In the genomic region with DNA sequence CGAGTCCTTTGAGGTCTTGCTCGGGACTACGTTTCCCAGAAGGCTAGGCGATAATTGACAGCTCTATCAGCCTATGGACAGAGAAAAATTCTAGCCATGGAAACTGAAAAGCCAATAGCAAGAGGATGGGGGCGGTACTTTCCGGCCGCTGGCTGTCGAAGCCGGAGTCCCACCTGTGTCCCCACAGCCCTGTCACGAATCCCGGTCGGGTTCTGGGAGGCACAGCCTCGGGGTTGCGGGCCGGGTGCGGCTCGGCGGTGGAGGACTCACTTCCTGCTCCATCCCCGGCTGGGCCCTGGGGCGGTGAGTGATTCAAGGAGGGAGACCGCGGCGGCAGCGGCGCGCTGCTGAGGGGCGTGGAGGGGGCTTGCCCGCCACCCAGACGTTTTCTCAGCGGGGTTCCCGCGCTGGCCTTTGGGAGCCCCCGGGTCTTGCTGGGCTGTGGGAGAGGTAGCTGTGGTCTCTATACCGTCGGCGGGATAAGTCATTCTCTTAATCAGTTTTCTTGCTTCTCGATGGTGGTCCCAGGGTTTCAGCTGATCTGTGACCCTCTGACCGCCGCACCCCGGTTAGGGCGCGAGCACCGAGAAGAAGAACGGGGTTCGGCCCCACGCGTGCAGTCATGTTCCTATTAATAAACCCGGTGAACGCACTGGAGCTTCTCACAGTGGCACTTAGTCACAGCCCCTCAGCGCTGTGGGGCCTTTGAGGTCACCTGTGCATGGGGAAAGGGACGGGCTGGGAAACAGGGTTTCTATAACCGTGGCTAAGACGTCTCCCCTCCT, we compare ENCODE assay signal across 1 cellular context.
TF ChIP-seq lines count a peak whose summit lies in the region.

ZNF774 (plus strand) TSS at position 176 of the 785 bp plus-strand sequence. CDS start 2,377 bp downstream, outside the sequence.

TF ChIP-seq in K562, 482 proteins besides CTCF, POLR2A, EP300 and RAD21 (continued from another document and continues in another):
- TF ChIP-seq MLLT1 (IDR thresholded peaks at IDR 0.05) = no peak
- TF ChIP-seq CREBBP (IDR thresholded peaks at IDR 0.05; ENCODE audit: low read depth, low read length) = no peak
- TF ChIP-seq MCM7 (IDR thresholded peaks at IDR 0.05) = no peak
- TF ChIP-seq ADNP (tag; IDR thresholded peaks at IDR 0.05) = no peak
- TF ChIP-seq NRF1 (conservative IDR thresholded peaks at IDR 0.05 in 1 of 2, IDR thresholded peaks at IDR 0.05 in 1 of 2) = peak; percentile 38 to 47
- TF ChIP-seq, protein P1, sequence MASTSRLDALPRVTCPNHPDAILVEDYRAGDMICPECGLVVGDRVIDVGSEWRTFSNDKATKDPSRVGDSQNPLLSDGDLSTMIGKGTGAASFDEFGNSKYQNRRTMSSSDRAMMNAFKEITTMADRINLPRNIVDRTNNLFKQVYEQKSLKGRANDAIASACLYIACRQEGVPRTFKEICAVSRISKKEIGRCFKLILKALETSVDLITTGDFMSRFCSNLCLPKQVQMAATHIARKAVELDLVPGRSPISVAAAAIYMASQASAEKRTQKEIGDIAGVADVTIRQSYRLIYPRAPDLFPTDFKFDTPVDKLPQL (IDR thresholded peaks at IDR 0.05; ENCODE audit: extremely low read depth, insufficient read length) = no peak
- TF ChIP-seq ZNF561 (CRISPR knock-in tag; conservative IDR thresholded peaks at IDR 0.05) = no peak
- TF ChIP-seq ESRRB (CRISPR knock-in tag; IDR thresholded peaks at IDR 0.05; ENCODE audit: borderline replicate concordance) = no peak
- TF ChIP-seq BCL6 (CRISPR knock-in tag; IDR thresholded peaks at IDR 0.05) = no peak
- TF ChIP-seq TSHZ1 (CRISPR knock-in tag; IDR thresholded peaks at IDR 0.05) = no peak
- no peak for TF ChIP-seq ZNF766 (CRISPR knock-in tag; conservative IDR thresholded peaks at IDR 0.05)
- no peak for TF ChIP-seq ZNF174 (CRISPR knock-in tag; IDR thresholded peaks at IDR 0.05)
- TF ChIP-seq ZNF280A (IDR thresholded peaks at IDR 0.05; ENCODE audit: low read depth, partially characterized antibody) = no peak
- TF ChIP-seq, protein P2, sequence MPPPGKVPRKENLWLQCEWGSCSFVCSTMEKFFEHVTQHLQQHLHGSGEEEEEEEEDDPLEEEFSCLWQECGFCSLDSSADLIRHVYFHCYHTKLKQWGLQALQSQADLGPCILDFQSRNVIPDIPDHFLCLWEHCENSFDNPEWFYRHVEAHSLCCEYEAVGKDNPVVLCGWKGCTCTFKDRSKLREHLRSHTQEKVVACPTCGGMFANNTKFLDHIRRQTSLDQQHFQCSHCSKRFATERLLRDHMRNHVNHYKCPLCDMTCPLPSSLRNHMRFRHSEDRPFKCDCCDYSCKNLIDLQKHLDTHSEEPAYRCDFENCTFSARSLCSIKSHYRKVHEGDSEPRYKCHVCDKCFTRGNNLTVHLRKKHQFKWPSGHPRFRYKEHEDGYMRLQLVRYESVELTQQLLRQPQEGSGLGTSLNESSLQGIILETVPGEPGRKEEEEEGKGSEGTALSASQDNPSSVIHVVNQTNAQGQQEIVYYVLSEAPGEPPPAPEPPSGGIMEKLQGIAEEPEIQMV (tag; conservative IDR thresholded peaks at IDR 0.05; ENCODE audit: low read depth) = no peak
- TF ChIP-seq ZFP36 (IDR thresholded peaks at IDR 0.05; ENCODE audit: low read depth, low read length, partially characterized antibody) = peak; percentile 17
- no peak for TF ChIP-seq NFIX (CRISPR knock-in tag; IDR thresholded peaks at IDR 0.05; ENCODE audit: low read depth)
- no peak for TF ChIP-seq ZNF12 (CRISPR knock-in tag; IDR thresholded peaks at IDR 0.05)
- TF ChIP-seq SMAD3 (CRISPR knock-in tag; conservative IDR thresholded peaks at IDR 0.05) = no peak
- TF ChIP-seq BCOR (IDR thresholded peaks at IDR 0.05) = no peak
- TF ChIP-seq SMARCC2 (IDR thresholded peaks at IDR 0.05; ENCODE audit: low read depth) = no peak
- no peak for TF ChIP-seq SOX6 (IDR thresholded peaks at IDR 0.05)
- TF ChIP-seq, protein P3, sequence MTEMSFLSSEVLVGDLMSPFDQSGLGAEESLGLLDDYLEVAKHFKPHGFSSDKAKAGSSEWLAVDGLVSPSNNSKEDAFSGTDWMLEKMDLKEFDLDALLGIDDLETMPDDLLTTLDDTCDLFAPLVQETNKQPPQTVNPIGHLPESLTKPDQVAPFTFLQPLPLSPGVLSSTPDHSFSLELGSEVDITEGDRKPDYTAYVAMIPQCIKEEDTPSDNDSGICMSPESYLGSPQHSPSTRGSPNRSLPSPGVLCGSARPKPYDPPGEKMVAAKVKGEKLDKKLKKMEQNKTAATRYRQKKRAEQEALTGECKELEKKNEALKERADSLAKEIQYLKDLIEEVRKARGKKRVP (CRISPR knock-in tag; IDR thresholded peaks at IDR 0.05) = no peak
- no peak for TF ChIP-seq SMC3 (conservative IDR thresholded peaks at IDR 0.05; ENCODE audit: insufficient read depth, low read depth, low read length)
- TF ChIP-seq, protein P4, sequence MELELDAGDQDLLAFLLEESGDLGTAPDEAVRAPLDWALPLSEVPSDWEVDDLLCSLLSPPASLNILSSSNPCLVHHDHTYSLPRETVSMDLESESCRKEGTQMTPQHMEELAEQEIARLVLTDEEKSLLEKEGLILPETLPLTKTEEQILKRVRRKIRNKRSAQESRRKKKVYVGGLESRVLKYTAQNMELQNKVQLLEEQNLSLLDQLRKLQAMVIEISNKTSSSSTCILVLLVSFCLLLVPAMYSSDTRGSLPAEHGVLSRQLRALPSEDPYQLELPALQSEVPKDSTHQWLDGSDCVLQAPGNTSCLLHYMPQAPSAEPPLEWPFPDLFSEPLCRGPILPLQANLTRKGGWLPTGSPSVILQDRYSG (tag; conservative IDR thresholded peaks at IDR 0.05; ENCODE audit: low read depth) = no peak
- TF ChIP-seq DMBX1 (CRISPR knock-in tag; IDR thresholded peaks at IDR 0.05; ENCODE audit: borderline replicate concordance) = no peak
- no peak for TF ChIP-seq ARID2 (IDR thresholded peaks at IDR 0.05)
- TF ChIP-seq TAF9B (IDR thresholded peaks at IDR 0.05; ENCODE audit: partially characterized antibody) = no peak
- no peak for TF ChIP-seq SRSF1 (IDR thresholded peaks at IDR 0.05; ENCODE audit: low read depth, low read length)
- TF ChIP-seq ZNF3 (CRISPR knock-in tag; IDR thresholded peaks at IDR 0.05) = no peak
- no peak for TF ChIP-seq ZNF217 (CRISPR knock-in tag; IDR thresholded peaks at IDR 0.05)
- no peak for TF ChIP-seq ZNF23 (CRISPR knock-in tag; IDR thresholded peaks at IDR 0.05)
- TF ChIP-seq KLF1 (tag; IDR thresholded peaks at IDR 0.05) = no peak
- TF ChIP-seq DIDO1 (tag; IDR thresholded peaks at IDR 0.05; ENCODE audit: low read depth) = no peak
- TF ChIP-seq ARID3B (CRISPR knock-in tag; IDR thresholded peaks at IDR 0.05; ENCODE audit: borderline replicate concordance) = no peak
- TF ChIP-seq BRCA1 (IDR thresholded peaks at IDR 0.05) = no peak
- TF ChIP-seq BRCA1 (CRISPR knock-in tag; IDR thresholded peaks at IDR 0.05) = no peak
- TF ChIP-seq, protein P5, sequence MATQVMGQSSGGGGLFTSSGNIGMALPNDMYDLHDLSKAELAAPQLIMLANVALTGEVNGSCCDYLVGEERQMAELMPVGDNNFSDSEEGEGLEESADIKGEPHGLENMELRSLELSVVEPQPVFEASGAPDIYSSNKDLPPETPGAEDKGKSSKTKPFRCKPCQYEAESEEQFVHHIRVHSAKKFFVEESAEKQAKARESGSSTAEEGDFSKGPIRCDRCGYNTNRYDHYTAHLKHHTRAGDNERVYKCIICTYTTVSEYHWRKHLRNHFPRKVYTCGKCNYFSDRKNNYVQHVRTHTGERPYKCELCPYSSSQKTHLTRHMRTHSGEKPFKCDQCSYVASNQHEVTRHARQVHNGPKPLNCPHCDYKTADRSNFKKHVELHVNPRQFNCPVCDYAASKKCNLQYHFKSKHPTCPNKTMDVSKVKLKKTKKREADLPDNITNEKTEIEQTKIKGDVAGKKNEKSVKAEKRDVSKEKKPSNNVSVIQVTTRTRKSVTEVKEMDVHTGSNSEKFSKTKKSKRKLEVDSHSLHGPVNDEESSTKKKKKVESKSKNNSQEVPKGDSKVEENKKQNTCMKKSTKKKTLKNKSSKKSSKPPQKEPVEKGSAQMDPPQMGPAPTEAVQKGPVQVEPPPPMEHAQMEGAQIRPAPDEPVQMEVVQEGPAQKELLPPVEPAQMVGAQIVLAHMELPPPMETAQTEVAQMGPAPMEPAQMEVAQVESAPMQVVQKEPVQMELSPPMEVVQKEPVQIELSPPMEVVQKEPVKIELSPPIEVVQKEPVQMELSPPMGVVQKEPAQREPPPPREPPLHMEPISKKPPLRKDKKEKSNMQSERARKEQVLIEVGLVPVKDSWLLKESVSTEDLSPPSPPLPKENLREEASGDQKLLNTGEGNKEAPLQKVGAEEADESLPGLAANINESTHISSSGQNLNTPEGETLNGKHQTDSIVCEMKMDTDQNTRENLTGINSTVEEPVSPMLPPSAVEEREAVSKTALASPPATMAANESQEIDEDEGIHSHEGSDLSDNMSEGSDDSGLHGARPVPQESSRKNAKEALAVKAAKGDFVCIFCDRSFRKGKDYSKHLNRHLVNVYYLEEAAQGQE (CRISPR knock-in tag; IDR thresholded peaks at IDR 0.05; ENCODE audit: low read depth) = peak; percentile 44; the same call in 1 of the 2 replicates
- TF ChIP-seq, protein P6, sequence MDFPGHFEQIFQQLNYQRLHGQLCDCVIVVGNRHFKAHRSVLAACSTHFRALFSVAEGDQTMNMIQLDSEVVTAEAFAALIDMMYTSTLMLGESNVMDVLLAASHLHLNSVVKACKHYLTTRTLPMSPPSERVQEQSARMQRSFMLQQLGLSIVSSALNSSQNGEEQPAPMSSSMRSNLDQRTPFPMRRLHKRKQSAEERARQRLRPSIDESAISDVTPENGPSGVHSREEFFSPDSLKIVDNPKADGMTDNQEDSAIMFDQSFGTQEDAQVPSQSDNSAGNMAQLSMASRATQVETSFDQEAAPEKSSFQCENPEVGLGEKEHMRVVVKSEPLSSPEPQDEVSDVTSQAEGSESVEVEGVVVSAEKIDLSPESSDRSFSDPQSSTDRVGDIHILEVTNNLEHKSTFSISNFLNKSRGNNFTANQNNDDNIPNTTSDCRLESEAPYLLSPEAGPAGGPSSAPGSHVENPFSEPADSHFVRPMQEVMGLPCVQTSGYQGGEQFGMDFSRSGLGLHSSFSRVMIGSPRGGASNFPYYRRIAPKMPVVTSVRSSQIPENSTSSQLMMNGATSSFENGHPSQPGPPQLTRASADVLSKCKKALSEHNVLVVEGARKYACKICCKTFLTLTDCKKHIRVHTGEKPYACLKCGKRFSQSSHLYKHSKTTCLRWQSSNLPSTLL (IDR thresholded peaks at IDR 0.05) = no peak
